10 cellular contexts compared by ENCODE assay signal in the genomic region with DNA sequence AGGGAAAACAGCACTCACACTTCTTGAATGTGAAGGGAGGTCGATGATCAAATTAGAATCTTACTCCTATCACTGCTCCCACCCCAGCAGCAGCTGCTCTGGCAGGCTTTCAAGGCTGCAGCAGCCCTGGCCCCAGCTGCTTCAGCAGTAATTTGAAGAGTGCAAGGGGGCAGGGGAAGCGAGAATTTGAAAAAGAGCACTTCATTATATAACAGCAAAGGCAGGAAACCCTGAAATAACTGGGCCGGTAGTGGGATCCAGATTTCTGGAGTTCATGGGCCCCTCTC. TPM values are rescaled to one million over a fixed set of nuclear protein-coding genes. Genes with fewer than 3 reads are reported as not detected.
DNase-seq lines count a peak whose midpoint lies in the region; ATAC-seq, FAIRE-seq and TF ChIP-seq lines count a peak whose summit lies in the region.
"Had no signal": no experiment of that assay in that cellular context is flagged by ENCODE, and none has a peak within 500 bp of the region (broad histone marks: within the 10 kb centered on the region; RNA-seq: fewer than 3 reads in every experiment).

No MANE protein-coding gene starts in this region.

- no peak for FAIRE-seq in H54 (lab: Jason Lieb, UNC)
- FAIRE-seq: GM19239 had no signal

- H3K4me3 ChIP-seq in RWPE2 (ENCODE audit: severe bottlenecking), result no peak overlapping the region
- H3K4me3 ChIP-seq in heart right ventricle, result no peak overlapping the region
- no peak overlapping the region for H3K4me3 ChIP-seq in gastrocnemius medialis

- ATAC-seq in RWPE2 (ENCODE audit: low read depth), result no peak
- peak; percentile 23 to 80 (median 60) for ATAC-seq in heart right ventricle
- ATAC-seq in gastrocnemius medialis, result peak in 1 of 2 donors; percentile 26
- no peak for ATAC-seq in GM21390 (IDR thresholded peaks at IDR 0.05; ENCODE audit: unreplicated experiment)

- intact Hi-C loops in heart right ventricle (cut with DNase I) (loop anchor here in 4 of 10 donors (5.0 to 10.0 kb wide), 3 partner anchors 69 to 299 kb away; no protein-coding TSS in a partner anchor), gastrocnemius medialis (cut with DNase I; ENCODE audit: low total_unique reads) (loop anchor here (10.0 kb wide), 1 partner anchor 269 kb away; the partner anchor contains the start of gene SIRT1)

- H3K36me3 ChIP-seq in RWPE2 (ENCODE audit: low read depth) (no peaks in the 10 kb centered on the region), heart right ventricle (peaks cover 0 to 30% (median 0%) of the 10 kb centered on the region in 9 donors), gastrocnemius medialis (peaks cover 0 to 29% of the 10 kb centered on the region in 2 donors)

- no peaks in the 10 kb centered on the region for H3K9me3 ChIP-seq in RWPE2 (ENCODE audit: severe bottlenecking)
- H3K9me3 ChIP-seq in heart right ventricle, result no peaks in the 10 kb centered on the region
- H3K9me3 ChIP-seq in gastrocnemius medialis, result no peaks in the 10 kb centered on the region

- TF ChIP-seq POLR2A in H54 (IDR thresholded peaks at IDR 0.05; ENCODE audit: low read depth, low read length) (no peak), gastrocnemius medialis (IDR thresholded peaks at IDR 0.05) (no peak)

- 0 to 3% methylated on average over 3 of the region's 3 CpGs for WGBS in heart right ventricle, 2 donors

- in situ Hi-C loops in gastrocnemius medialis (cut with MboI; ENCODE audit: low sequenced_read_pairs in 4 of 4), result loop anchor here in 3 of 4 donors (5.0 to 10.0 kb wide), 2 partner anchors 67 to 299 kb away; no protein-coding TSS in a partner anchor

- DNase-seq in H54 (ENCODE audit: insufficient read length, low spot score) (peak; percentile 14), RWPE2 (ENCODE audit: low spot score) (no peak), heart right ventricle (peak; percentile 47 to 49), gastrocnemius medialis (peak in 1 of 2 donors; percentile 58), foreskin melanocyte (no peak)
- DNase-seq in activated CD4-positive, alpha-beta T cell treated with anti-CD3 and anti-CD28 coated beads for 1 hour, result no peak
- no peak for DNase-seq in activated effector memory CD4-positive, alpha-beta T cell treated with Interleukin-2 at 50 U/mL for 16 hours

- H3K27me3 ChIP-seq in RWPE2 (ENCODE audit: insufficient read depth, poor library complexity, severe bottlenecking) (no peaks in the 10 kb centered on the region), heart right ventricle (no peaks in the 10 kb centered on the region), gastrocnemius medialis (no peaks in the 10 kb centered on the region)

- TF ChIP-seq CTCF in RWPE2 (IDR thresholded peaks at IDR 0.05; ENCODE audit: poor library complexity, severe bottlenecking), result no peak
- TF ChIP-seq CTCF in heart right ventricle (IDR thresholded peaks at IDR 0.05), result no peak
- no peak for TF ChIP-seq CTCF in gastrocnemius medialis (IDR thresholded peaks at IDR 0.05 in 4 of 5, conservative IDR thresholded peaks at IDR 0.05 in 1 of 5)

- H3K4me1 ChIP-seq in RWPE2 (ENCODE audit: insufficient read depth, poor library complexity, severe bottlenecking), result peaks cover 15% of the 10 kb centered on the region
- peaks cover 0 to 40% (median 18%) of the 10 kb centered on the region in 9 donors for H3K4me1 ChIP-seq in heart right ventricle
- H3K4me1 ChIP-seq in gastrocnemius medialis, result peaks cover 44 to 77% of the 10 kb centered on the region in 2 donors

- H3K27ac ChIP-seq in RWPE2 (ENCODE audit: poor library complexity, severe bottlenecking) (peak overlapping the region; percentile 59), heart right ventricle (peak overlapping the region; percentile 36 to 95 (median 81)), gastrocnemius medialis (peak overlapping the region; percentile 79 to 88 (median 85))

RNA-seq across cellular contexts. Expression of gene MYPN, which starts 44.9 kb away (rescaled TPM):
- total RNA-seq in heart right ventricle (100 to 1,000 TPM in 8 of 10 donors, 10 to 100 TPM in 2; 86.5 to 302 (median 175) TPM), gastrocnemius medialis (100 to 1,000 TPM; 118 to 342 (median 193) TPM)
- 10 to 100 TPM; 27.1 to 67.2 TPM for polyA plus RNA-seq in heart right ventricle
- total RNA-seq: activated CD8-positive, alpha-beta memory T cell treated with anti-CD3 and anti-CD28 coated beads for 36 hours had no signal

Comparison
In these comparisons a context has a peak if more than half of its experiments do, and no peak if none do; other contexts are left out.
1. DNase-seq: peak in H54 (single experiment) and heart right ventricle (2 of 2); none in RWPE2 (single experiment), foreskin melanocyte (single experiment), activated CD4-positive, alpha-beta T cell treated with anti-CD3 and anti-CD28 coated beads for 1 hour (single experiment) and activated effector memory CD4-positive, alpha-beta T cell treated with Interleukin-2 at 50 U/mL for 16 hours (single experiment).
2. ATAC-seq: peak in heart right ventricle (8 of 8); none in RWPE2 (single experiment) and GM21390 (single experiment).
3. Peak in every context shown above with its lines, with median percentiles within 50 percentile points of each other: H3K27ac ChIP-seq.